1 cellular context compared by ENCODE assay signal in the genomic region with DNA sequence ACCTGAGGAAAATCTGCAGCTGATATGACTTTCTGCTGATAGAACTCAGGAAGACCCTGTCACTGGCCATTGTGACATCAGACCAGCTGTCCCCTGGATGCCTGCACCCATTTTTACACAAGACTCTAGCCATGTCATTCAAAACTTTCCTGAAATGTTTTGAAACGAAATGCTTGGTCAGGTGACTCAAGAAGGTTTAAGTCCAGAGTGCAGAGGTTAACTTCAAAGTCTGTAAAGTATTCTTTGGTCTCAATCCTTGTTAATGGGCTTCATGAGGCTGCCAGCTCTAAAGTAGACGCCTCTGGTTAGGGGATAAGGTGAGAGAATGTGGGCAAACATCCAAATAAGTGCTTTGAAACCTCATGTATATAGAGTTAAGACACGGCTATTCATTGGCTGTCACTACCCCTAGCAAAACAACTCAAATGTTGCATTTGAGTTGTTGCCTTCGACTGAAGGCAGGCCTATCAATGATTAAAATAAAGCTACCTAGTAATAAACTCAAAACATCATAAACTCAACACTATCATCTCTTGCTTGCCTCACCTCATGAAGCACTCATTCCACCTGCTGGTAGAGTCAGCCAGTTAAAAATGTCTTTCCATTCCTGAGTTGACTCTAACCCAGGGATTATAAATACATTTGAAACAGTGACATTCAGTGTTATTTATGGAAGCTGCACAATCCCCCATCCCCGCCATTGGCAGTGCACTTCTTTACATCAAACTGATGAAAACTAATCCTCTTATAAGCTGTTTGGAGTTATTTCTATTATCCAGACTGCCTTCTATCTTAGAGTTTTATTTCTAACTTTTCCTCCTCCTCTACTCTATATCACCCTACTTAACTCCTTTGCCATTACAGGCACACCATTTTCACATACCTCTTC.
TF ChIP-seq lines count a peak whose summit lies in the region.

No MANE protein-coding gene starts in this region.

TF ChIP-seq in HepG2, 621 proteins besides CTCF, POLR2A, EP300 and RAD21 (continued from another document and continues in another):
- TF ChIP-seq, protein P1, sequence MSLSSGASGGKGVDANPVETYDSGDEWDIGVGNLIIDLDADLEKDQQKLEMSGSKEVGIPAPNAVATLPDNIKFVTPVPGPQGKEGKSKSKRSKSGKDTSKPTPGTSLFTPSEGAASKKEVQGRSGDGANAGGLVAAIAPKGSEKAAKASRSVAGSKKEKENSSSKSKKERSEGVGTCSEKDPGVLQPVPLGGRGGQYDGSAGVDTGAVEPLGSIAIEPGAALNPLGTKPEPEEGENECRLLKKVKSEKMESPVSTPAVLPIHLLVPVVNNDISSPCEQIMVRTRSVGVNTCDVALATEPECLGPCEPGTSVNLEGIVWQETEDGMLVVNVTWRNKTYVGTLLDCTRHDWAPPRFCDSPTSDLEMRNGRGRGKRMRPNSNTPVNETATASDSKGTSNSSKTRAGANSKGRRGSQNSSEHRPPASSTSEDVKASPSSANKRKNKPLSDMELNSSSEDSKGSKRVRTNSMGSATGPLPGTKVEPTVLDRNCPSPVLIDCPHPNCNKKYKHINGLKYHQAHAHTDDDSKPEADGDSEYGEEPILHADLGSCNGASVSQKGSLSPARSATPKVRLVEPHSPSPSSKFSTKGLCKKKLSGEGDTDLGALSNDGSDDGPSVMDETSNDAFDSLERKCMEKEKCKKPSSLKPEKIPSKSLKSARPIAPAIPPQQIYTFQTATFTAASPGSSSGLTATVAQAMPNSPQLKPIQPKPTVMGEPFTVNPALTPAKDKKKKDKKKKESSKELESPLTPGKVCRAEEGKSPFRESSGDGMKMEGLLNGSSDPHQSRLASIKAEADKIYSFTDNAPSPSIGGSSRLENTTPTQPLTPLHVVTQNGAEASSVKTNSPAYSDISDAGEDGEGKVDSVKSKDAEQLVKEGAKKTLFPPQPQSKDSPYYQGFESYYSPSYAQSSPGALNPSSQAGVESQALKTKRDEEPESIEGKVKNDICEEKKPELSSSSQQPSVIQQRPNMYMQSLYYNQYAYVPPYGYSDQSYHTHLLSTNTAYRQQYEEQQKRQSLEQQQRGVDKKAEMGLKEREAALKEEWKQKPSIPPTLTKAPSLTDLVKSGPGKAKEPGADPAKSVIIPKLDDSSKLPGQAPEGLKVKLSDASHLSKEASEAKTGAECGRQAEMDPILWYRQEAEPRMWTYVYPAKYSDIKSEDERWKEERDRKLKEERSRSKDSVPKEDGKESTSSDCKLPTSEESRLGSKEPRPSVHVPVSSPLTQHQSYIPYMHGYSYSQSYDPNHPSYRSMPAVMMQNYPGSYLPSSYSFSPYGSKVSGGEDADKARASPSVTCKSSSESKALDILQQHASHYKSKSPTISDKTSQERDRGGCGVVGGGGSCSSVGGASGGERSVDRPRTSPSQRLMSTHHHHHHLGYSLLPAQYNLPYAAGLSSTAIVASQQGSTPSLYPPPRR (CRISPR knock-in tag; IDR thresholded peaks at IDR 0.05; ENCODE audit: borderline replicate concordance) = no peak
- peak; percentile 73; the same call in 1 of the 2 replicates for TF ChIP-seq SAP130 (CRISPR knock-in tag; IDR thresholded peaks at IDR 0.05; ENCODE audit: low read depth)
- TF ChIP-seq, protein P2, sequence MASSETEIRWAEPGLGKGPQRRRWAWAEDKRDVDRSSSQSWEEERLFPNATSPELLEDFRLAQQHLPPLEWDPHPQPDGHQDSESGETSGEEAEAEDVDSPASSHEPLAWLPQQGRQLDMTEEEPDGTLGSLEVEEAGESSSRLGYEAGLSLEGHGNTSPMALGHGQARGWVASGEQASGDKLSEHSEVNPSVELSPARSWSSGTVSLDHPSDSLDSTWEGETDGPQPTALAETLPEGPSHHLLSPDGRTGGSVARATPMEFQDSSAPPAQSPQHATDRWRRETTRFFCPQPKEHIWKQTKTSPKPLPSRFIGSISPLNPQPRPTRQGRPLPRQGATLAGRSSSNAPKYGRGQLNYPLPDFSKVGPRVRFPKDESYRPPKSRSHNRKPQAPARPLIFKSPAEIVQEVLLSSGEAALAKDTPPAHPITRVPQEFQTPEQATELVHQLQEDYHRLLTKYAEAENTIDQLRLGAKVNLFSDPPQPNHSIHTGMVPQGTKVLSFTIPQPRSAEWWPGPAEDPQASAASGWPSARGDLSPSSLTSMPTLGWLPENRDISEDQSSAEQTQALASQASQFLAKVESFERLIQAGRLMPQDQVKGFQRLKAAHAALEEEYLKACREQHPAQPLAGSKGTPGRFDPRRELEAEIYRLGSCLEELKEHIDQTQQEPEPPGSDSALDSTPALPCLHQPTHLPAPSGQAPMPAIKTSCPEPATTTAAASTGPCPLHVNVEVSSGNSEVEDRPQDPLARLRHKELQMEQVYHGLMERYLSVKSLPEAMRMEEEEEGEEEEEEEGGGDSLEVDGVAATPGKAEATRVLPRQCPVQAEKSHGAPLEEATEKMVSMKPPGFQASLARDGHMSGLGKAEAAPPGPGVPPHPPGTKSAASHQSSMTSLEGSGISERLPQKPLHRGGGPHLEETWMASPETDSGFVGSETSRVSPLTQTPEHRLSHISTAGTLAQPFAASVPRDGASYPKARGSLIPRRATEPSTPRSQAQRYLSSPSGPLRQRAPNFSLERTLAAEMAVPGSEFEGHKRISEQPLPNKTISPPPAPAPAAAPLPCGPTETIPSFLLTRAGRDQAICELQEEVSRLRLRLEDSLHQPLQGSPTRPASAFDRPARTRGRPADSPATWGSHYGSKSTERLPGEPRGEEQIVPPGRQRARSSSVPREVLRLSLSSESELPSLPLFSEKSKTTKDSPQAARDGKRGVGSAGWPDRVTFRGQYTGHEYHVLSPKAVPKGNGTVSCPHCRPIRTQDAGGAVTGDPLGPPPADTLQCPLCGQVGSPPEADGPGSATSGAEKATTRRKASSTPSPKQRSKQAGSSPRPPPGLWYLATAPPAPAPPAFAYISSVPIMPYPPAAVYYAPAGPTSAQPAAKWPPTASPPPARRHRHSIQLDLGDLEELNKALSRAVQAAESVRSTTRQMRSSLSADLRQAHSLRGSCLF (CRISPR knock-in tag; IDR thresholded peaks at IDR 0.05; ENCODE audit: borderline replicate concordance) = no peak
- TF ChIP-seq, protein P3, sequence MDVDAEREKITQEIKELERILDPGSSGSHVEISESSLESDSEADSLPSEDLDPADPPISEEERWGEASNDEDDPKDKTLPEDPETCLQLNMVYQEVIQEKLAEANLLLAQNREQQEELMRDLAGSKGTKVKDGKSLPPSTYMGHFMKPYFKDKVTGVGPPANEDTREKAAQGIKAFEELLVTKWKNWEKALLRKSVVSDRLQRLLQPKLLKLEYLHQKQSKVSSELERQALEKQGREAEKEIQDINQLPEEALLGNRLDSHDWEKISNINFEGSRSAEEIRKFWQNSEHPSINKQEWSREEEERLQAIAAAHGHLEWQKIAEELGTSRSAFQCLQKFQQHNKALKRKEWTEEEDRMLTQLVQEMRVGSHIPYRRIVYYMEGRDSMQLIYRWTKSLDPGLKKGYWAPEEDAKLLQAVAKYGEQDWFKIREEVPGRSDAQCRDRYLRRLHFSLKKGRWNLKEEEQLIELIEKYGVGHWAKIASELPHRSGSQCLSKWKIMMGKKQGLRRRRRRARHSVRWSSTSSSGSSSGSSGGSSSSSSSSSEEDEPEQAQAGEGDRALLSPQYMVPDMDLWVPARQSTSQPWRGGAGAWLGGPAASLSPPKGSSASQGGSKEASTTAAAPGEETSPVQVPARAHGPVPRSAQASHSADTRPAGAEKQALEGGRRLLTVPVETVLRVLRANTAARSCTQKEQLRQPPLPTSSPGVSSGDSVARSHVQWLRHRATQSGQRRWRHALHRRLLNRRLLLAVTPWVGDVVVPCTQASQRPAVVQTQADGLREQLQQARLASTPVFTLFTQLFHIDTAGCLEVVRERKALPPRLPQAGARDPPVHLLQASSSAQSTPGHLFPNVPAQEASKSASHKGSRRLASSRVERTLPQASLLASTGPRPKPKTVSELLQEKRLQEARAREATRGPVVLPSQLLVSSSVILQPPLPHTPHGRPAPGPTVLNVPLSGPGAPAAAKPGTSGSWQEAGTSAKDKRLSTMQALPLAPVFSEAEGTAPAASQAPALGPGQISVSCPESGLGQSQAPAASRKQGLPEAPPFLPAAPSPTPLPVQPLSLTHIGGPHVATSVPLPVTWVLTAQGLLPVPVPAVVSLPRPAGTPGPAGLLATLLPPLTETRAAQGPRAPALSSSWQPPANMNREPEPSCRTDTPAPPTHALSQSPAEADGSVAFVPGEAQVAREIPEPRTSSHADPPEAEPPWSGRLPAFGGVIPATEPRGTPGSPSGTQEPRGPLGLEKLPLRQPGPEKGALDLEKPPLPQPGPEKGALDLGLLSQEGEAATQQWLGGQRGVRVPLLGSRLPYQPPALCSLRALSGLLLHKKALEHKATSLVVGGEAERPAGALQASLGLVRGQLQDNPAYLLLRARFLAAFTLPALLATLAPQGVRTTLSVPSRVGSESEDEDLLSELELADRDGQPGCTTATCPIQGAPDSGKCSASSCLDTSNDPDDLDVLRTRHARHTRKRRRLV (CRISPR knock-in tag; IDR thresholded peaks at IDR 0.05) = no peak
- no peak for TF ChIP-seq ADNP (CRISPR knock-in tag; IDR thresholded peaks at IDR 0.05)
- TF ChIP-seq SMYD3 (CRISPR knock-in tag; IDR thresholded peaks at IDR 0.05) = no peak
- TF ChIP-seq, protein P4, sequence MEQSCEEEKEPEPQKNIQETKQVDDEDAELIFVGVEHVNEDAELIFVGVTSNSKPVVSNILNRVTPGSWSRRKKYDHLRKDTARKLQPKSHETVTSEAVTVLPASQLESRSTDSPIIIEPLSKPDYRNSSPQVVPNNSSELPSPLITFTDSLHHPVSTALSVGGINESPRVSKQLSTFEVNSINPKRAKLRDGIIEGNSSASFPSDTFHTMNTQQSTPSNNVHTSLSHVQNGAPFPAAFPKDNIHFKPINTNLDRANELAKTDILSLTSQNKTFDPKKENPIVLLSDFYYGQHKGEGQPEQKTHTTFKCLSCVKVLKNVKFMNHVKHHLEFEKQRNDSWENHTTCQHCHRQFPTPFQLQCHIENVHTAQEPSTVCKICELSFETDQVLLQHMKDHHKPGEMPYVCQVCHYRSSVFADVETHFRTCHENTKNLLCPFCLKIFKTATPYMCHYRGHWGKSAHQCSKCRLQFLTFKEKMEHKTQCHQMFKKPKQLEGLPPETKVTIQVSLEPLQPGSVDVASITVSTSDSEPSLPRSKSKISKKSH (CRISPR knock-in tag; IDR thresholded peaks at IDR 0.05; ENCODE audit: borderline replicate concordance) = no peak
- TF ChIP-seq, protein P5, sequence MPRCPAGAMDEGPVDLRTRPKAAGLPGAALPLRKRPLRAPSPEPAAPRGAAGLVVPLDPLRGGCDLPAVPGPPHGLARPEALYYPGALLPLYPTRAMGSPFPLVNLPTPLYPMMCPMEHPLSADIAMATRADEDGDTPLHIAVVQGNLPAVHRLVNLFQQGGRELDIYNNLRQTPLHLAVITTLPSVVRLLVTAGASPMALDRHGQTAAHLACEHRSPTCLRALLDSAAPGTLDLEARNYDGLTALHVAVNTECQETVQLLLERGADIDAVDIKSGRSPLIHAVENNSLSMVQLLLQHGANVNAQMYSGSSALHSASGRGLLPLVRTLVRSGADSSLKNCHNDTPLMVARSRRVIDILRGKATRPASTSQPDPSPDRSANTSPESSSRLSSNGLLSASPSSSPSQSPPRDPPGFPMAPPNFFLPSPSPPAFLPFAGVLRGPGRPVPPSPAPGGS (CRISPR knock-in tag; IDR thresholded peaks at IDR 0.05) = no peak
- TF ChIP-seq, protein P6, sequence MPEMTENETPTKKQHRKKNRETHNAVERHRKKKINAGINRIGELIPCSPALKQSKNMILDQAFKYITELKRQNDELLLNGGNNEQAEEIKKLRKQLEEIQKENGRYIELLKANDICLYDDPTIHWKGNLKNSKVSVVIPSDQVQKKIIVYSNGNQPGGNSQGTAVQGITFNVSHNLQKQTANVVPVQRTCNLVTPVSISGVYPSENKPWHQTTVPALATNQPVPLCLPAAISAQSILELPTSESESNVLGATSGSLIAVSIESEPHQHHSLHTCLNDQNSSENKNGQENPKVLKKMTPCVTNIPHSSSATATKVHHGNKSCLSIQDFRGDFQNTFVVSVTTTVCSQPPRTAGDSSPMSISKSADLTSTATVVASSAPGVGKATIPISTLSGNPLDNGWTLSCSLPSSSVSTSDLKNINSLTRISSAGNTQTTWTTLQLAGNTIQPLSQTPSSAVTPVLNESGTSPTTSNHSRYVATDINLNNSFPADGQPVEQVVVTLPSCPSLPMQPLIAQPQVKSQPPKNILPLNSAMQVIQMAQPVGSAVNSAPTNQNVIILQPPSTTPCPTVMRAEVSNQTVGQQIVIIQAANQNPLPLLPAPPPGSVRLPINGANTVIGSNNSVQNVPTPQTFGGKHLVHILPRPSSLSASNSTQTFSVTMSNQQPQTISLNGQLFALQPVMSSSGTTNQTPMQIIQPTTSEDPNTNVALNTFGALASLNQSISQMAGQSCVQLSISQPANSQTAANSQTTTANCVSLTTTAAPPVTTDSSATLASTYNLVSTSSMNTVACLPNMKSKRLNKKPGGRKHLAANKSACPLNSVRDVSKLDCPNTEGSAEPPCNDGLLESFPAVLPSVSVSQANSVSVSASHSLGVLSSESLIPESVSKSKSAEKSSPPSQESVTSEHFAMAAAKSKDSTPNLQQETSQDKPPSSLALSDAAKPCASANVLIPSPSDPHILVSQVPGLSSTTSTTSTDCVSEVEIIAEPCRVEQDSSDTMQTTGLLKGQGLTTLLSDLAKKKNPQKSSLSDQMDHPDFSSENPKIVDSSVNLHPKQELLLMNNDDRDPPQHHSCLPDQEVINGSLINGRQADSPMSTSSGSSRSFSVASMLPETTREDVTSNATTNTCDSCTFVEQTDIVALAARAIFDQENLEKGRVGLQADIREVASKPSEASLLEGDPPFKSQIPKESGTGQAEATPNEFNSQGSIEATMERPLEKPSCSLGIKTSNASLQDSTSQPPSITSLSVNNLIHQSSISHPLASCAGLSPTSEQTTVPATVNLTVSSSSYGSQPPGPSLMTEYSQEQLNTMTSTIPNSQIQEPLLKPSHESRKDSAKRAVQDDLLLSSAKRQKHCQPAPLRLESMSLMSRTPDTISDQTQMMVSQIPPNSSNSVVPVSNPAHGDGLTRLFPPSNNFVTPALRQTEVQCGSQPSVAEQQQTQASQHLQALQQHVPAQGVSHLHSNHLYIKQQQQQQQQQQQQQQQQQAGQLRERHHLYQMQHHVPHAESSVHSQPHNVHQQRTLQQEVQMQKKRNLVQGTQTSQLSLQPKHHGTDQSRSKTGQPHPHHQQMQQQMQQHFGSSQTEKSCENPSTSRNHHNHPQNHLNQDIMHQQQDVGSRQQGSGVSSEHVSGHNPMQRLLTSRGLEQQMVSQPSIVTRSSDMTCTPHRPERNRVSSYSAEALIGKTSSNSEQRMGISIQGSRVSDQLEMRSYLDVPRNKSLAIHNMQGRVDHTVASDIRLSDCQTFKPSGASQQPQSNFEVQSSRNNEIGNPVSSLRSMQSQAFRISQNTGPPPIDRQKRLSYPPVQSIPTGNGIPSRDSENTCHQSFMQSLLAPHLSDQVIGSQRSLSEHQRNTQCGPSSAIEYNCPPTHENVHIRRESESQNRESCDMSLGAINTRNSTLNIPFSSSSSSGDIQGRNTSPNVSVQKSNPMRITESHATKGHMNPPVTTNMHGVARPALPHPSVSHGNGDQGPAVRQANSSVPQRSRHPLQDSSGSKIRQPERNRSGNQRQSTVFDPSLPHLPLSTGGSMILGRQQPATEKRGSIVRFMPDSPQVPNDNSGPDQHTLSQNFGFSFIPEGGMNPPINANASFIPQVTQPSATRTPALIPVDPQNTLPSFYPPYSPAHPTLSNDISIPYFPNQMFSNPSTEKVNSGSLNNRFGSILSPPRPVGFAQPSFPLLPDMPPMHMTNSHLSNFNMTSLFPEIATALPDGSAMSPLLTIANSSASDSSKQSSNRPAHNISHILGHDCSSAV (CRISPR knock-in tag; IDR thresholded peaks at IDR 0.05; ENCODE audit: borderline replicate concordance) = no peak
- no peak for TF ChIP-seq NFIC (IDR thresholded peaks at IDR 0.05; ENCODE audit: low read length)
- TF ChIP-seq MYNN (CRISPR knock-in tag; IDR thresholded peaks at IDR 0.05; ENCODE audit: low read depth) = no peak
- TF ChIP-seq TBX3 (IDR thresholded peaks at IDR 0.05; ENCODE audit: borderline replicate concordance) = peak; percentile 28; the same call in 1 of the 2 replicates
- TF ChIP-seq ISL2 (CRISPR knock-in tag; IDR thresholded peaks at IDR 0.05) = 0 out of 2 replicates have a peak, but pooled peaks have one; percentile 28
